In genomic region chr19:3136684-3137055, GRCh38 we compare ENCODE assay signal across 10 cellular contexts. TPM values are rescaled to one million over a fixed set of nuclear protein-coding genes. Genes with fewer than 3 reads are reported as not detected.
A peak's percentile ranks its signal among the peaks of the same experiment; 100 is the strongest.
DNase-seq lines count a peak whose midpoint lies in the region; ATAC-seq, FAIRE-seq and TF ChIP-seq lines count a peak whose summit lies in the region.
"Had no signal": no experiment of that assay in that cellular context is flagged by ENCODE, and none has a peak within 500 bp of the region (broad histone marks: within the 10 kb centered on the region; RNA-seq: fewer than 3 reads in every experiment).

No MANE protein-coding gene starts in this region.

- H4K20me1 ChIP-seq in BLaER1, result no peaks in the 10 kb centered on the region

- peak overlapping the region; percentile 98 for H3K27ac ChIP-seq in BLaER1
- H3K27ac ChIP-seq in HL-60 (replicated peaks), result peak overlapping the region; percentile 96

- H3K4me2 ChIP-seq in BLaER1, result peak overlapping the region; percentile 87

- H3K36me3 ChIP-seq in BLaER1 (peaks cover 13% of the 10 kb centered on the region), bronchial epithelial cell (ENCODE audit: control insufficient read depth, insufficient read depth, low read length) (peaks cover 5% of the 10 kb centered on the region)

- no peaks in the 10 kb centered on the region for H3K27me3 ChIP-seq in BLaER1
- H3K27me3 ChIP-seq in HL-60 (ENCODE audit: insufficient read depth, poor library complexity, severe bottlenecking), result no peaks in the 10 kb centered on the region
- H3K27me3 ChIP-seq in bronchial epithelial cell (ENCODE audit: control insufficient read depth, insufficient read depth, low read length), result no peaks in the 10 kb centered on the region
- no peaks in the 10 kb centered on the region for H3K27me3 ChIP-seq in mononuclear cell (ENCODE audit: insufficient read depth, low read length)

- no peaks in the 10 kb centered on the region for H3K9me3 ChIP-seq in BLaER1
- no peaks in the 10 kb centered on the region for H3K9me3 ChIP-seq in mononuclear cell (ENCODE audit: low read depth, low read length)

- H3K4me3 ChIP-seq in BLaER1 (peak overlapping the region; percentile 99), HL-60 (replicated peaks; ENCODE audit: insufficient read depth, low read length) (peak overlapping the region; percentile 95), bronchial epithelial cell (ENCODE audit: low read depth, low read length) (peak overlapping the region; percentile 81), mononuclear cell (ENCODE audit: low read length) (peak overlapping the region; percentile 62)

- TF ChIP-seq POLR2A in GM18505 (IDR thresholded peaks at IDR 0.05; ENCODE audit: borderline replicate concordance, extremely low read depth, insufficient read depth, insufficient read length), result no peak

- no peak for TF ChIP-seq CTCF in HL-60 (IDR thresholded peaks at IDR 0.05; ENCODE audit: insufficient read depth, low read length)
- TF ChIP-seq CTCF in bronchial epithelial cell (IDR thresholded peaks at IDR 0.05; ENCODE audit: insufficient read depth, low read length, severe bottlenecking), result no peak

- peak; percentile 62 for FAIRE-seq in bronchial epithelial cell (lab: Jason Lieb, UNC)

- H3K4me1 ChIP-seq in BLaER1, result peaks cover 82% of the 10 kb centered on the region
- H3K4me1 ChIP-seq in mononuclear cell (ENCODE audit: insufficient read depth, low read length), result peaks cover 62% of the 10 kb centered on the region

- DNase-seq in HL-60 (ENCODE audit: low read depth in 1 of 2, low spot score in 1 of 2), result no peak
- peak; percentile 86 for DNase-seq in bronchial epithelial cell (ENCODE audit: low read depth)
- DNase-seq in NCI-H187 (lab: John Stamatoyannopoulos, UW), result no peak
- no peak for DNase-seq in NCI-H1417 treated with DMSO at 0.1 percent for 48 hours (lab: John Stamatoyannopoulos, UW)
- no peak for DNase-seq in LoVo (ENCODE audit: low spot score)
- DNase-seq: NCI-H1694 treated with DMSO at 0.1 percent for 48 hours had no signal

- ATAC-seq in GM18505 (IDR thresholded peaks at IDR 0.05; ENCODE audit: unreplicated experiment), result no peak

- H3K9ac ChIP-seq in BLaER1, result peak overlapping the region; percentile 98

RNA-seq across cellular contexts. Expression of gene GNA15, which starts 0.8 kb away (rescaled TPM):
- total RNA-seq in bronchial epithelial cell, result 85.0 and 106 TPM in 2 replicates
- total RNA-seq in mononuclear cell, result 48.3 TPM

RNA-seq across cellular contexts. Expression of gene S1PR4, which starts 41.9 kb away (rescaled TPM):
- total RNA-seq in bronchial epithelial cell (0.26 and 0.90 TPM in 2 replicates), mononuclear cell (81.6 TPM)
- total RNA-seq: RPMI7951 had no signal

RNA-seq across cellular contexts. Expression of gene GNA11, which starts 42.5 kb away (rescaled TPM):
- total RNA-seq in bronchial epithelial cell (47.9 and 48.1 TPM in 2 replicates), mononuclear cell (1.3 TPM)

RNA-seq across cellular contexts. Expression of gene NCLN, which starts 49.1 kb away (rescaled TPM):
- total RNA-seq in bronchial epithelial cell, result 37.9 and 41.6 TPM in 2 replicates
- total RNA-seq in mononuclear cell, result 29.7 TPM

Comparison
In these comparisons a context has a peak if more than half of its experiments do, and no peak if none do; other contexts are left out.
1. RNA of gene S1PR4, which starts 41.9 kb away (total RNA-seq): 81.6 TPM in mononuclear cell (single experiment); 0.26 to 0.90 TPM in bronchial epithelial cell; every median in the first group is over 10 times any median in the second.
2. RNA of gene GNA11, which starts 42.5 kb away (total RNA-seq): 47.9 to 48.1 TPM in bronchial epithelial cell; 1.3 TPM in mononuclear cell (single experiment); every median in the first group is over 10 times any median in the second.
3. Peak in every context shown above with its lines, with median percentiles within 50 percentile points of each other: H3K4me3 ChIP-seq.